In genomic region chr5:160155017-160155725, GRCh38 we compare ENCODE assay signal across 23 cellular contexts. TPM values are rescaled to one million over a fixed set of nuclear protein-coding genes. Genes with fewer than 3 reads are reported as not detected.
DNase-seq lines count a peak whose midpoint lies in the region; ATAC-seq, FAIRE-seq and TF ChIP-seq lines count a peak whose summit lies in the region.
"Had no signal": no experiment of that assay in that cellular context is flagged by ENCODE, and none has a peak within 500 bp of the region (broad histone marks: within the 10 kb centered on the region; RNA-seq: fewer than 3 reads in every experiment).

No MANE protein-coding gene starts in this region.

- peak; percentile 52 to 88 (median 81) for ATAC-seq in pancreas
- ATAC-seq: gastrocnemius medialis; GM12878; sciatic nerve; stimulated activated memory B cell treated with anti-CD40 and anti-IgM and Interleukin-4, amounts not matched to agents 10 μg/mL and 1 μg/mL and 100 μg/mL, for 72 hours had no signal

- H3K4me3 ChIP-seq in LNCaP clone FGC (ENCODE audit: low read depth, low read length) (no peak overlapping the region), pancreas (no peak overlapping the region), ovary (no peak overlapping the region)
- H3K4me3 ChIP-seq: gastrocnemius medialis, GM12878, SJCRH30 had no signal

- H3K27me3 ChIP-seq in pancreas: no peaks in the 10 kb centered on the region
- no peaks in the 10 kb centered on the region for H3K27me3 ChIP-seq in ovary
- H3K27me3 ChIP-seq: gastrocnemius medialis, SJCRH30 had no signal

- intact Hi-C loops in pancreas (cut with DNase I) (no loop called here), ovary (cut with DNase I) (no loop called here)

- H3K4me1 ChIP-seq in pancreas (peaks cover 0 to 3% (median 0%) of the 10 kb centered on the region in 3 donors), ovary (ENCODE audit: insufficient read depth) (no peaks in the 10 kb centered on the region)
- H3K4me1 ChIP-seq: gastrocnemius medialis had no signal

- peak overlapping the region in 2 of 4 donors; percentile 17 to 19 for H3K27ac ChIP-seq in pancreas
- no peak overlapping the region for H3K27ac ChIP-seq in ovary
- H3K27ac ChIP-seq: epithelial cell of prostate, gastrocnemius medialis, SJCRH30, VCaP had no signal

- WGBS in pancreas, 2 donors: 57 to 72% methylated on average over 6 of the region's 6 CpGs
- WGBS in ovary, 3 donors: 88 to 95% (median 94%) methylated on average over 6 of the region's 6 CpGs

- TF ChIP-seq POLR2A in ovary (IDR thresholded peaks at IDR 0.05): no peak

- TF ChIP-seq EP300 in ovary (IDR thresholded peaks at IDR 0.05): no peak

- TF ChIP-seq CTCF in LNCaP clone FGC (IDR thresholded peaks at IDR 0.05; ENCODE audit: control insufficient read depth, extremely low read depth, insufficient read depth) (no peak), pancreas (IDR thresholded peaks at IDR 0.05) (no peak), ovary (IDR thresholded peaks at IDR 0.05) (no peak)

- H3K9me3 ChIP-seq in pancreas: no peaks in the 10 kb centered on the region
- H3K9me3 ChIP-seq in ovary: no peaks in the 10 kb centered on the region
- H3K9me3 ChIP-seq: gastrocnemius medialis, SJCRH30 had no signal

- peak; percentile 46 for DNase-seq in EH (ENCODE audit: low read depth)
- peak; percentile 72 for DNase-seq in LNCaP clone FGC (ENCODE audit: low read depth)
- peak in 1 of 6 donors; percentile 22 for DNase-seq in pancreas
- DNase-seq in dedifferentiated amniotic fluid mesenchymal stem cell (ENCODE audit: extremely low spot score): no peak
- DNase-seq in stimulated activated CD4-positive, alpha-beta T cell treated with anti-CD3 and anti-CD28 coated beads, Interleukin-4, amount 100 ng/mL, for 24 hours: no peak
- no peak for DNase-seq in ovary
- DNase-seq: activated CD4-positive, alpha-beta T cell treated with anti-CD3 and anti-CD28 coated beads, Interleukin-2, amount 50 U/mL, for 1 hour; activated CD8-positive, alpha-beta memory T cell treated with anti-CD3 and anti-CD28 coated beads, Interleukin-2, amount 50 U/mL, for 48 hours; CD4-positive, CD25-positive, alpha-beta regulatory T cell; dermis blood vessel endothelial cell; gastrocnemius medialis; Kasumi-1; NCI-H1436; NCI-H524 treated with DMSO at 0.1 percent for 48 hours; occipital lobe; SJCRH30 had no signal

- H3K36me3 ChIP-seq in pancreas (no peaks in the 10 kb centered on the region), ovary (no peaks in the 10 kb centered on the region)
- H3K36me3 ChIP-seq: gastrocnemius medialis, SJCRH30 had no signal

- peak; percentile 58 for FAIRE-seq in colon (lab: Jason Lieb, UNC)
- no peak for FAIRE-seq in pancreas (lab: Jason Lieb, UNC)
- FAIRE-seq: GM12878, GM19239 had no signal

RNA-seq across cellular contexts. Expression of gene PWWP2A, which starts 35.9 kb away (rescaled TPM):
- 10 to 100 TPM in 4 of 6 donors, 1 to 10 TPM in 2; 8.3 to 14.5 (median 11.8) TPM for total RNA-seq in pancreas
- 1 to 10 TPM; 7.9 to 9.7 TPM for polyA plus RNA-seq in pancreas
- total RNA-seq in ovary: 10 to 100 TPM; 23.2 to 48.5 (median 27.9) TPM
- polyA plus RNA-seq in ovary: 10 to 100 TPM in 1 of 2 donors, 1 to 10 TPM in 1; 7.6 to 20.5 TPM

Comparison
In these comparisons a context has a peak if more than half of its experiments do, and no peak if none do; other contexts are left out.
1. DNase-seq: peak in EH (single experiment) and LNCaP clone FGC (single experiment); none in dedifferentiated amniotic fluid mesenchymal stem cell (single experiment), stimulated activated CD4-positive, alpha-beta T cell treated with anti-CD3 and anti-CD28 coated beads, Interleukin-4, amount 100 ng/mL, for 24 hours (single experiment) and ovary (0 of 5).